ENCODE assay signal across 1 cellular context in the genomic region with DNA sequence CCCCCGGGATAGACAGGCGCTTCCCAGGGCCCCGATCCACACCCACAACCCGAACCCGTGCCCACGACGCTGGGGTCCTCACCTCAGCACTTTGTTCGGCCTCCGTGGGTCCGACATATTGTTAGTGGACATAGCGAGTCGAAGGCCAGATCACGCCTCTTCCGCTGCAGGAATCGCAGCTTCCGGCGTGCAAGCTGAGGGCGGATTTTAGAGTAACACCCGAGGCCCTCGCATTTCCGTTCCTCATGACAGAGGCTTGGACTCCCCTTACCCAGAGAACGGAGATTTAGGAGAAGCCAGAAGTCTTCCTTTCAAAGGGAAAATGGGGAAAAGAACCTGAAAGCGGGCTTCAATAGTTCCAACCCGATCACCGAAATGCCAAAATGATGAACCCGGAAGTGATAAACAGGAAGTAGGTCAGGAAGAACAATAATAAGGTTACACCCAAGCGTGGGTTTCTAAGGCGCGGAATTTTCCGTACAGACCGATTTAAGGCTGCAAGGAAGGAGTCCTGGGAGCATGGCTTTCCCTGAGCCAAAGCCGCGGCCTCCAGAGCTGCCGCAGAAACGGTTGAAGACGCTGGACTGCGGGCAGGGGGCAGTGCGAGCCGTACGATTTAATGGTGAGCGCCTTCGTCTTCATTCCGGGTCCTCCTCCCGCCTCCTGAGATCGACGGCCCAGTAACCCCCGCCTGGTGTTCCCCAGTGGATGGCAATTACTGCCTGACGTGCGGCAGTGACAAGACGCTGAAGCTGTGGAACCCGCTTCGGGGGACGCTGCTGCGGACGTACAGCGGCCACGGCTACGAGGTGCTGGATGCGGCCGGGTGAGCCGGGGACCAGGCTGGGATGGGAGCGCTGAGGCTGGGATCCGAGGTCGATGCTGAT.
TF ChIP-seq lines count a peak whose summit lies in the region.

No MANE protein-coding gene starts in this region.

TF ChIP-seq in K562, 482 proteins besides CTCF, POLR2A, EP300 and RAD21 (continued from another document and continues in another):
- TF ChIP-seq, protein P1, sequence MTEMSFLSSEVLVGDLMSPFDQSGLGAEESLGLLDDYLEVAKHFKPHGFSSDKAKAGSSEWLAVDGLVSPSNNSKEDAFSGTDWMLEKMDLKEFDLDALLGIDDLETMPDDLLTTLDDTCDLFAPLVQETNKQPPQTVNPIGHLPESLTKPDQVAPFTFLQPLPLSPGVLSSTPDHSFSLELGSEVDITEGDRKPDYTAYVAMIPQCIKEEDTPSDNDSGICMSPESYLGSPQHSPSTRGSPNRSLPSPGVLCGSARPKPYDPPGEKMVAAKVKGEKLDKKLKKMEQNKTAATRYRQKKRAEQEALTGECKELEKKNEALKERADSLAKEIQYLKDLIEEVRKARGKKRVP (CRISPR knock-in tag; IDR thresholded peaks at IDR 0.05), result no peak
- TF ChIP-seq CBFB (CRISPR knock-in tag; IDR thresholded peaks at IDR 0.05) (no peak), STAG1 (CRISPR knock-in tag; IDR thresholded peaks at IDR 0.05; ENCODE audit: borderline replicate concordance) (no peak), ZNF561 (CRISPR knock-in tag; conservative IDR thresholded peaks at IDR 0.05) (0 out of 2 replicates have a peak, but pooled peaks have one; percentile 46), HOXB6 (CRISPR knock-in tag; IDR thresholded peaks at IDR 0.05; ENCODE audit: borderline replicate concordance) (no peak; the same call in 1 of the 2 replicates), SP2 (IDR thresholded peaks at IDR 0.05; ENCODE audit: extremely low read depth, low read depth, low read length, poor library complexity, severe bottlenecking) (no peak), CSDE1 (IDR thresholded peaks at IDR 0.05) (no peak), ZKSCAN8 (CRISPR knock-in tag; IDR thresholded peaks at IDR 0.05) (no peak), HDAC1 (IDR thresholded peaks at IDR 0.05) (peak in 1 of 2 experiments; percentile 84; a peak in 2 of 4 replicates), MYC (IDR thresholded peaks at IDR 0.05; ENCODE audit: low read depth, low read length) (peak; percentile 68; the same call in 1 of the 2 replicates), MYC (CRISPR knock-in tag; IDR thresholded peaks at IDR 0.05; ENCODE audit: borderline replicate concordance, low read depth) (no peak; the same call in 1 of the 2 replicates), HDAC6 (IDR thresholded peaks at IDR 0.05; ENCODE audit: low read depth, low read length) (no peak), ZC3H8 (IDR thresholded peaks at IDR 0.05) (no peak), CEBPZ (IDR thresholded peaks at IDR 0.05; ENCODE audit: borderline replicate concordance, low read depth, low read length) (no peak), JUN (IDR thresholded peaks at IDR 0.05; ENCODE audit: borderline replicate concordance, low read depth, low read length) (peak; percentile 14; the same call in 1 of the 2 replicates), JUN (CRISPR knock-in tag; IDR thresholded peaks at IDR 0.05; ENCODE audit: borderline replicate concordance) (no peak), TRIM25 (IDR thresholded peaks at IDR 0.05; ENCODE audit: borderline replicate concordance) (no peak), CBX5 (IDR thresholded peaks at IDR 0.05; ENCODE audit: borderline replicate concordance, low read depth) (no peak), CHAMP1 (IDR thresholded peaks at IDR 0.05) (no peak; the same call in 1 of the 2 replicates), BDP1 (IDR thresholded peaks at IDR 0.05; ENCODE audit: insufficient read depth, insufficient read length) (no peak), ZNF134 (CRISPR knock-in tag; conservative IDR thresholded peaks at IDR 0.05) (no peak), NFE2 (IDR thresholded peaks at IDR 0.05; ENCODE audit: low read depth) (no peak), NFRKB (IDR thresholded peaks at IDR 0.05; ENCODE audit: low read depth) (peak; percentile 96), CEBPB (tag; IDR thresholded peaks at IDR 0.05) (no peak), NFATC3 (IDR thresholded peaks at IDR 0.05) (peak; percentile 96), DLX4 (CRISPR knock-in tag; IDR thresholded peaks at IDR 0.05) (no peak), ZNF695 (CRISPR knock-in tag; IDR thresholded peaks at IDR 0.05) (no peak), SRSF9 (IDR thresholded peaks at IDR 0.05; ENCODE audit: borderline replicate concordance, low read depth, low read length) (no peak), ZNF280A (IDR thresholded peaks at IDR 0.05; ENCODE audit: low read depth, partially characterized antibody) (no peak), HINFP (tag; conservative IDR thresholded peaks at IDR 0.05; ENCODE audit: low read depth) (no peak), ZNF212 (CRISPR knock-in tag; IDR thresholded peaks at IDR 0.05) (no peak), TCF3 (CRISPR knock-in tag; IDR thresholded peaks at IDR 0.05) (no peak), ZBTB8A (IDR thresholded peaks at IDR 0.05; ENCODE audit: partially characterized antibody) (no peak), PCBP2 (IDR thresholded peaks at IDR 0.05; ENCODE audit: low read depth, low read length, poor library complexity, severe bottlenecking) (no peak), KDM2B (CRISPR knock-in tag; IDR thresholded peaks at IDR 0.05) (no peak), ZNF3 (CRISPR knock-in tag; IDR thresholded peaks at IDR 0.05) (no peak), USF2 (CRISPR knock-in tag; IDR thresholded peaks at IDR 0.05) (no peak), SMARCA5 (IDR thresholded peaks at IDR 0.05) (no peak), RFX5 (IDR thresholded peaks at IDR 0.05; ENCODE audit: low read depth, low read length) (no peak), ZNF785 (CRISPR knock-in tag; IDR thresholded peaks at IDR 0.05) (no peak)
- TF ChIP-seq, protein P2, sequence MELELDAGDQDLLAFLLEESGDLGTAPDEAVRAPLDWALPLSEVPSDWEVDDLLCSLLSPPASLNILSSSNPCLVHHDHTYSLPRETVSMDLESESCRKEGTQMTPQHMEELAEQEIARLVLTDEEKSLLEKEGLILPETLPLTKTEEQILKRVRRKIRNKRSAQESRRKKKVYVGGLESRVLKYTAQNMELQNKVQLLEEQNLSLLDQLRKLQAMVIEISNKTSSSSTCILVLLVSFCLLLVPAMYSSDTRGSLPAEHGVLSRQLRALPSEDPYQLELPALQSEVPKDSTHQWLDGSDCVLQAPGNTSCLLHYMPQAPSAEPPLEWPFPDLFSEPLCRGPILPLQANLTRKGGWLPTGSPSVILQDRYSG (tag; conservative IDR thresholded peaks at IDR 0.05; ENCODE audit: low read depth), result peak; percentile 58; the same call in 1 of the 2 replicates
- TF ChIP-seq, protein P3, sequence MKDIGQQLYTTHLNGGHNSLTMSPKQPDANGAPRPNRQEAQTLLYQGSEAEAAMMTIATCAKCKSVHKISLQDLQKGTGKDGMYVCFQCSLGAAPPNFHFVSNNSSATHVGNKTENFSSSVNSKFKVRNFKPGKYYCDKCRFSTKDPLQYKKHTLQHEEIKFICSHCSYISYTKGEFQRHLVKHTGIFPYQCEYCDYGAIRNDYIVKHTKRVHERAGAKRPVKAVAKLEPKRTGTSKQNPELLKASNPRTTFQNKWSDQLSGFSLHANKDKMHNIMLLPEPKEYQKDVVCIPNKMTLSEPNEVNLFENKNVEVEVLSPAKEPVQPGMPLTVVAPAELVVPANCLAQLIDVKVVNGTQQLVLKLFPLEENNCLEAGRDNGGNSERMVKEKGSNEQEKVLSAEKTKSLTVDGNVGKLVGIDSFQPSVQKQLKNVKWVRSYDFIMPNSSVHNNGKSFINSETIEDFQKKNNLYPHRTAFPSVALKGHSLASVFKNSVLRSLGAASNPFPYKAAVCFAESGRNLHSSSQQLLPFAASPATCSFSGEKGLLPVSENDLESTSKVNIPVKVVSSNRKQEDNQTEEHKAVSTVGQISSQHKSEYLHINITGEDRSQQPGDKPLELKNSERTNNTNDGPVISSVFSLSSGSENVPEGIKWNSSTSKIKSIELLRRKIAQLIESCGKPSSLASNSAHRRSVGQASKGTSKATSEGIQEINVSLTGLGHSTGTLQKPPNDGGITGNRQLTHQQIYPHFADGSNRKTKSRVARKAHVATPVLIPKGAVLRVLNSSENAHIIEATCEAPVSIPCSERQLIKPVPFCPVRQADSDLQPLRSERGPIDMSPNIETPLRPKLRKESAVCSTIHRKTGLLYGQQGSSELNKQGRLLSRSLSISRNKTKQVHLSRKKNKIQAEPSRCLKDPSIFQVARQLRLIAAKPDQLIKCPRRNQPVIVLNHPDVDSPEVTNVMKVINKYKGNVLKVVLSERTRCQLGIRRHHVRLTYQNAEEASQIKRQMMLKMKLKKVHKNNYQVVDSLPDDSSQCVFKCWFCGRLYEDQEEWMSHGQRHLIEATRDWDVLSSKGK (CRISPR knock-in tag; IDR thresholded peaks at IDR 0.05), result no peak
